17 cellular contexts compared by ENCODE assay signal in genomic region chr2:217616936-217617335, GRCh38.
"Had no signal": no experiment of that assay in that cellular context is flagged by ENCODE, and none has a peak within 500 bp of the region (broad histone marks: within the 10 kb centered on the region; RNA-seq: fewer than 3 reads in every experiment).

No MANE protein-coding gene starts in this region.

- H3K9me3 Mint-ChIP-seq: activated naive CD8-positive, alpha-beta T cell treated with anti-CD3 and anti-CD28 coated beads, Interleukin-2, amount 50 U/mL, for 24 hours; activated T-helper 1 cell treated with anti-CD3 and anti-CD28 coated beads, Interleukin-12 subunit alpha, Interleukin-12 subunit beta, Interleukin-2, Interleukin-4 antibody, amounts not matched to agents 30 ng/mL and 10 ng/mL and 1 ng/mL, durations not matched to agents 14 hours and 24 hours and 36 hours; memory B cell; neural crest cell; stimulated activated naive CD8-positive, alpha-beta T cell treated with anti-CD3 and anti-CD28 coated beads, Interleukin-15, amount 100 ng/mL, for 72 hours; T-cell had no signal

- H3K4me3 Mint-ChIP-seq: activated naive CD8-positive, alpha-beta T cell treated with anti-CD3 and anti-CD28 coated beads, Interleukin-2, amount 50 U/mL, for 24 hours; activated T-helper 1 cell treated with anti-CD3 and anti-CD28 coated beads, Interleukin-12 subunit alpha, Interleukin-12 subunit beta, Interleukin-2, Interleukin-4 antibody, amounts not matched to agents 30 ng/mL and 10 ng/mL and 1 ng/mL, durations not matched to agents 14 hours and 24 hours and 36 hours; memory B cell; neural crest cell; stimulated activated naive CD8-positive, alpha-beta T cell treated with anti-CD3 and anti-CD28 coated beads, Interleukin-15, amount 100 ng/mL, for 72 hours; T-cell had no signal

- H3K36me3 Mint-ChIP-seq: memory B cell, T-cell had no signal

- H3K36me3 ChIP-seq: esophagus squamous epithelium, heart left ventricle, left lung, pancreas had no signal

- H3K27me3 Mint-ChIP-seq: activated naive CD8-positive, alpha-beta T cell treated with anti-CD3 and anti-CD28 coated beads, Interleukin-2, amount 50 U/mL, for 24 hours; stimulated activated naive CD8-positive, alpha-beta T cell treated with anti-CD3 and anti-CD28 coated beads, Interleukin-15, amount 100 ng/mL, for 72 hours; T-cell had no signal

- H3K27ac Mint-ChIP-seq: activated naive CD8-positive, alpha-beta T cell treated with anti-CD3 and anti-CD28 coated beads, Interleukin-2, amount 50 U/mL, for 24 hours; activated T-helper 1 cell treated with anti-CD3 and anti-CD28 coated beads, Interleukin-12 subunit alpha, Interleukin-12 subunit beta, Interleukin-2, Interleukin-4 antibody, amounts not matched to agents 30 ng/mL and 10 ng/mL and 1 ng/mL, durations not matched to agents 14 hours and 24 hours and 36 hours; memory B cell; stimulated activated naive CD8-positive, alpha-beta T cell treated with anti-CD3 and anti-CD28 coated beads, Interleukin-15, amount 100 ng/mL, for 72 hours; T-cell had no signal

- H3K4me1 ChIP-seq: body of pancreas, pancreas had no signal

- H3K9me3 ChIP-seq: body of pancreas, esophagus squamous epithelium, heart left ventricle, left lung, pancreas, testis had no signal

- H3K4me1 Mint-ChIP-seq: memory B cell had no signal

- H3K27ac ChIP-seq: body of pancreas, esophagus squamous epithelium, heart left ventricle, left lung, pancreas, testis had no signal

- DNase-seq: activated CD4-positive, alpha-beta T cell treated with anti-CD3 and anti-CD28 coated beads for 4 hours; activated naive CD4-positive, alpha-beta T cell; activated naive CD8-positive, alpha-beta T cell treated with anti-CD3 and anti-CD28 coated beads, Interleukin-2, amount 50 U/mL, for 24 hours; body of pancreas; cerebellar nuclear complex; esophagus squamous epithelium; foreskin melanocyte; heart left ventricle; left lung; stimulated activated CD4-positive, alpha-beta T cell treated with anti-CD3 and anti-CD28 coated beads, Interleukin-4, amount 100 ng/mL, for 4 hours; stimulated activated naive CD8-positive, alpha-beta T cell treated with anti-CD3 and anti-CD28 coated beads, Interleukin-15, amount 100 ng/mL, for 72 hours; T-cell; testis had no signal

- H3K27me3 ChIP-seq: body of pancreas, esophagus squamous epithelium, heart left ventricle, left lung, pancreas, testis had no signal

- H3K4me3 ChIP-seq: body of pancreas, esophagus squamous epithelium, heart left ventricle, left lung, pancreas, testis had no signal
